ENCODE assay signal across 1 cellular context in genomic region chr17:5210853-5211252, GRCh38.
TF ChIP-seq lines count a peak whose summit lies in the region.

No MANE protein-coding gene starts in this region.

TF ChIP-seq in HepG2, 621 proteins besides CTCF, POLR2A, EP300 and RAD21:
- TF ChIP-seq THAP8 (CRISPR knock-in tag; IDR thresholded peaks at IDR 0.05; ENCODE audit: borderline replicate concordance), result no peak
- no peak for TF ChIP-seq DNMT1 (CRISPR knock-in tag; IDR thresholded peaks at IDR 0.05)
- TF ChIP-seq AHR (CRISPR knock-in tag; IDR thresholded peaks at IDR 0.05), result no peak
- no peak for TF ChIP-seq ZBTB46 (CRISPR knock-in tag; IDR thresholded peaks at IDR 0.05; ENCODE audit: borderline replicate concordance)
- TF ChIP-seq PLRG1 (conservative IDR thresholded peaks at IDR 0.05), result no peak
- no peak for TF ChIP-seq ZNF776 (CRISPR knock-in tag; IDR thresholded peaks at IDR 0.05)
- TF ChIP-seq KAT7 (CRISPR knock-in tag; IDR thresholded peaks at IDR 0.05; ENCODE audit: borderline replicate concordance), result no peak
- no peak for TF ChIP-seq AFF4 (CRISPR knock-in tag; IDR thresholded peaks at IDR 0.05)
- no peak for TF ChIP-seq CENPBD1 (CRISPR knock-in tag; IDR thresholded peaks at IDR 0.05; ENCODE audit: borderline replicate concordance, low read depth)
- no peak for TF ChIP-seq ZUFSP (CRISPR knock-in tag; IDR thresholded peaks at IDR 0.05; ENCODE audit: borderline replicate concordance)
- no peak for TF ChIP-seq ZNF674 (CRISPR knock-in tag; IDR thresholded peaks at IDR 0.05; ENCODE audit: low read depth)
- no peak for TF ChIP-seq ZNF564 (CRISPR knock-in tag; IDR thresholded peaks at IDR 0.05)
- TF ChIP-seq SP140L (CRISPR knock-in tag; IDR thresholded peaks at IDR 0.05; ENCODE audit: borderline replicate concordance), result no peak
TF ChIP-seq in HepG2: peak in this region for 0.
